ENCODE assay signal across 25 cellular contexts in the genomic region with DNA sequence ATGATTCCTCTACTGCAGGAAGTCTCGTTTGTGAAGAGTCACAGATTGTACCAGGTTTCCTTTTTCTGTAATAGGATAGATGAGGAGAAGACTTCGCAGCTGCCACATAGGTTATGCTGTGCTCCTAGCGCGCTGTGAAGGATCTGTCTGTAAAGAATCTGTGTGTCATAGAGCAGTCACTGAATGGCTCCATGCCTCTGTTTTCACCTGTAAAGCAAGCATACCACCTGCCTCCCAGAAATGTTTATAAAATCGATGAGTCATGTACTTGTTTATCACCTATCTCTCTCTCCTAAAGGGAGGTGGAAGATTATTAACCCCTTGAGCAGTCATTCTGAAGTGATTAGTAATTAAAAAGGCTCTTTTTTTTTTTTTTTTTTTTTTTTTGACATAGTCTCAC.
DNase-seq lines count a peak whose midpoint lies in the region; FAIRE-seq and TF ChIP-seq lines count a peak whose summit lies in the region.
"Had no signal": no experiment of that assay in that cellular context is flagged by ENCODE, and none has a peak within 500 bp of the region (broad histone marks: within the 10 kb centered on the region; RNA-seq: fewer than 3 reads in every experiment).

No MANE protein-coding gene starts in this region.

- H3K36me3 ChIP-seq in bronchial epithelial cell (ENCODE audit: control insufficient read depth, insufficient read depth, low read length) (no peaks in the 10 kb centered on the region), small intestine (ENCODE audit: control insufficient read depth in 2 of 2, insufficient read depth in 2 of 2, low read length in 2 of 2) (no peaks in the 10 kb centered on the region)
- H3K36me3 ChIP-seq in CD8-positive, alpha-beta memory T cell (ENCODE audit: insufficient read depth, low read length) = no peaks in the 10 kb centered on the region
- H3K36me3 ChIP-seq: adrenal gland, brain microvascular endothelial cell, spleen had no signal

- CTCF ChIA-PET in CD8-positive, alpha-beta memory T cell (lab: Charles Lee) = no interaction called here

- H3K27ac ChIP-seq in small intestine (ENCODE audit: low read depth in 1 of 2, low read length in 1 of 2) = no peak overlapping the region
- H3K27ac ChIP-seq in CD8-positive, alpha-beta memory T cell (ENCODE audit: low read depth, low read length) = no peak overlapping the region
- H3K27ac ChIP-seq: adrenal gland, brain microvascular endothelial cell, spleen had no signal

- POLR2A ChIA-PET in CD8-positive, alpha-beta memory T cell (lab: Charles Lee) = no interaction called here

- DNase-seq in DMS153 (lab: John Stamatoyannopoulos, UW) (peak; percentile 59), NCI-H1417 treated with DMSO at 0.1 percent for 48 hours (lab: John Stamatoyannopoulos, UW) (peak; percentile 22), NCI-H510A treated with DMSO at 0.1 percent for 48 hours (lab: John Stamatoyannopoulos, UW) (peak; percentile 45), bronchial epithelial cell (ENCODE audit: low read depth) (peak; percentile 66), small intestine (no peak), COLO829 (ENCODE audit: low spot score) (no peak), immature natural killer cell (no peak)
- DNase-seq in CD8-positive, alpha-beta memory T cell = no peak
- DNase-seq: activated CD4-positive, alpha-beta T cell treated with anti-CD3 and anti-CD28 coated beads for 4 hours; activated naive CD4-positive, alpha-beta T cell; activated T-cell treated with anti-CD3 and anti-CD28 coated beads, Interleukin-2, amount 50 U/mL, for 24 hours; adrenal gland; brain microvascular endothelial cell; Caco-2; effector CD8-positive, alpha-beta T cell; foreskin fibroblast; HCEC 1CT; hippocampal formation; natural killer cell; NCI-H187; spleen; stimulated activated CD4-positive, alpha-beta T cell treated with anti-CD3 and anti-CD28 coated beads, Interleukin-2, amount 100 ng/mL, for 48 hours; substantia nigra had no signal

- WGBS in small intestine, 3 donors = 41 to 69% (median 56%) methylated on average over 5 of the region's 5 CpGs

- H3K36me3 Mint-ChIP-seq in CD8-positive, alpha-beta memory T cell = no peaks in the 10 kb centered on the region
- no peaks in the 10 kb centered on the region for H3K36me3 Mint-ChIP-seq in immature natural killer cell
- H3K36me3 Mint-ChIP-seq: natural killer cell; stimulated activated effector memory CD8-positive, alpha-beta T cell treated with anti-CD3 and anti-CD28 coated beads, Interleukin-12 subunit alpha, Interleukin-12 subunit beta, amount 100 ng/mL, for 72 hours had no signal

- no peak for TF ChIP-seq CTCF in bronchial epithelial cell (IDR thresholded peaks at IDR 0.05; ENCODE audit: insufficient read depth, low read length, severe bottlenecking)

- H3K4me1 ChIP-seq in small intestine (ENCODE audit: control insufficient read depth in 2 of 2, insufficient read depth in 1 of 2, low read depth in 1 of 2, low read length in 1 of 2) = no peaks in the 10 kb centered on the region
- no peaks in the 10 kb centered on the region for H3K4me1 ChIP-seq in CD8-positive, alpha-beta memory T cell (ENCODE audit: insufficient read depth, low read length)
- H3K4me1 ChIP-seq: adrenal gland, Caco-2, spleen had no signal

- no peaks in the 10 kb centered on the region for H3K27me3 Mint-ChIP-seq in CD8-positive, alpha-beta memory T cell
- H3K27me3 Mint-ChIP-seq in immature natural killer cell (ENCODE audit: low read depth in 3 of 3) = peaks cover 0 to 1% (median 0%) of the 10 kb centered on the region in 3 donors
- H3K27me3 Mint-ChIP-seq: activated T-cell treated with anti-CD3 and anti-CD28 coated beads, Interleukin-2, amount 50 U/mL, for 24 hours had no signal

- H3K27me3 ChIP-seq in bronchial epithelial cell (ENCODE audit: control insufficient read depth, insufficient read depth, low read length) (no peaks in the 10 kb centered on the region), small intestine (ENCODE audit: control insufficient read depth in 2 of 2, insufficient read depth in 2 of 2, low read length in 2 of 2) (no peaks in the 10 kb centered on the region)
- no peaks in the 10 kb centered on the region for H3K27me3 ChIP-seq in CD8-positive, alpha-beta memory T cell (ENCODE audit: insufficient read depth, low read length, poor library complexity, severe bottlenecking)
- H3K27me3 ChIP-seq: adrenal gland, brain microvascular endothelial cell, spleen had no signal

- no peak overlapping the region for H3K27ac Mint-ChIP-seq in CD8-positive, alpha-beta memory T cell
- no peak overlapping the region for H3K27ac Mint-ChIP-seq in immature natural killer cell
- H3K27ac Mint-ChIP-seq: activated T-cell treated with anti-CD3 and anti-CD28 coated beads, Interleukin-2, amount 50 U/mL, for 24 hours; natural killer cell; stimulated activated effector memory CD8-positive, alpha-beta T cell treated with anti-CD3 and anti-CD28 coated beads, Interleukin-12 subunit alpha, Interleukin-12 subunit beta, amount 100 ng/mL, for 72 hours had no signal

- H3K4me3 Mint-ChIP-seq in CD8-positive, alpha-beta memory T cell = no peak overlapping the region
- H3K4me3 Mint-ChIP-seq in immature natural killer cell = no peak overlapping the region
- H3K4me3 Mint-ChIP-seq: activated T-cell treated with anti-CD3 and anti-CD28 coated beads, Interleukin-2, amount 50 U/mL, for 24 hours; natural killer cell; stimulated activated effector memory CD8-positive, alpha-beta T cell treated with anti-CD3 and anti-CD28 coated beads, Interleukin-12 subunit alpha, Interleukin-12 subunit beta, amount 100 ng/mL, for 72 hours had no signal

- no peak overlapping the region for H3K4me3 ChIP-seq in bronchial epithelial cell (ENCODE audit: low read depth, low read length)
- H3K4me3 ChIP-seq in small intestine (ENCODE audit: low read depth in 1 of 2, low read length in 2 of 2) = no peak overlapping the region
- H3K4me3 ChIP-seq in CD8-positive, alpha-beta memory T cell (ENCODE audit: low read length) = no peak overlapping the region
- H3K4me3 ChIP-seq: adrenal gland, spleen had no signal

- H3K9me3 Mint-ChIP-seq in CD8-positive, alpha-beta memory T cell = peaks cover 0 to 16% (median 2%) of the 10 kb centered on the region in 5 donors
- H3K9me3 Mint-ChIP-seq in immature natural killer cell = peaks cover 3 to 23% (median 12%) of the 10 kb centered on the region in 6 donors

- H3K9me3 ChIP-seq in small intestine (ENCODE audit: control insufficient read depth, low read depth) = no peaks in the 10 kb centered on the region
- H3K9me3 ChIP-seq in CD8-positive, alpha-beta memory T cell (ENCODE audit: low read length) = no peaks in the 10 kb centered on the region
- H3K9me3 ChIP-seq: adrenal gland, Caco-2, spleen had no signal

- H3K4me1 Mint-ChIP-seq in CD8-positive, alpha-beta memory T cell = no peaks in the 10 kb centered on the region
- H3K4me1 Mint-ChIP-seq in immature natural killer cell = no peaks in the 10 kb centered on the region
- H3K4me1 Mint-ChIP-seq: natural killer cell; stimulated activated effector memory CD8-positive, alpha-beta T cell treated with anti-CD3 and anti-CD28 coated beads, Interleukin-12 subunit alpha, Interleukin-12 subunit beta, amount 100 ng/mL, for 72 hours had no signal

- FAIRE-seq in bronchial epithelial cell (lab: Jason Lieb, UNC) = no peak
- no peak for FAIRE-seq in small intestine (lab: Jason Lieb, UNC)
- FAIRE-seq: colon had no signal

Comparison
In these comparisons a context has a peak if more than half of its experiments do, and no peak if none do; other contexts are left out.
1. DNase-seq: peak in DMS153 (single experiment), NCI-H1417 treated with DMSO at 0.1 percent for 48 hours (single experiment), NCI-H510A treated with DMSO at 0.1 percent for 48 hours (single experiment) and bronchial epithelial cell (single experiment); none in small intestine (single experiment), COLO829 (single experiment), CD8-positive, alpha-beta memory T cell (0 of 5) and immature natural killer cell (0 of 3).